In genomic region chr6:147167576-147168461, GRCh38 we compare ENCODE assay signal across 1 cellular context.
TF ChIP-seq lines count a peak whose summit lies in the region.

No MANE protein-coding gene starts in this region.

TF ChIP-seq in GM23338, 12 proteins besides CTCF, POLR2A, EP300 and RAD21 (continued from another document):
- TF ChIP-seq REST (IDR thresholded peaks at IDR 0.05; ENCODE audit: unreplicated experiment) (no peak), CREB1 (CRISPR knock-in tag; IDR thresholded peaks at IDR 0.05; ENCODE audit: low read depth) (no peak), EZH2 (IDR thresholded peaks at IDR 0.05; ENCODE audit: low read depth, unreplicated experiment) (no peak), POLR2AphosphoS5 (IDR thresholded peaks at IDR 0.05; ENCODE audit: low read depth) (no peak), NANOG (IDR thresholded peaks at IDR 0.05; ENCODE audit: borderline replicate concordance) (no peak), ZNF331 (CRISPR knock-in tag; IDR thresholded peaks at IDR 0.05; ENCODE audit: low read depth) (no peak), JUNB (IDR thresholded peaks at IDR 0.05; ENCODE audit: unreplicated experiment) (no peak), STAT1 (IDR thresholded peaks at IDR 0.05; ENCODE audit: unreplicated experiment) (no peak)
